Comparison of ENCODE assay signal across 8 cellular contexts in genomic region chr5:55994998-55995914, GRCh38. TPM values are rescaled to one million over a fixed set of nuclear protein-coding genes. Genes with fewer than 3 reads are reported as not detected.
DNase-seq lines count a peak whose midpoint lies in the region; ATAC-seq, FAIRE-seq and TF ChIP-seq lines count a peak whose summit lies in the region.

No MANE protein-coding gene starts in this region.

- H3K27ac ChIP-seq in VCaP, result peak overlapping the region; percentile 94
- H3K27ac ChIP-seq in breast epithelium, result peak overlapping the region; percentile 99
- no peak overlapping the region for H3K27ac ChIP-seq in iPS-20b (ENCODE audit: low read length)
- peak overlapping the region; percentile 94 to 98 for H3K27ac ChIP-seq in small intestine (ENCODE audit: low read depth in 1 of 2, low read length in 1 of 2)

- H3K4me3 ChIP-seq in breast epithelium (peak overlapping the region; percentile 90 to 92 (median 90)), iPS-20b (ENCODE audit: low read length) (peak overlapping the region; percentile 81), small intestine (ENCODE audit: low read depth in 1 of 2, low read length in 2 of 2) (peak overlapping the region; percentile 76 to 80)

- no peak for FAIRE-seq in small intestine (lab: Jason Lieb, UNC)

- H3K9me3 ChIP-seq in breast epithelium (no peaks in the 10 kb centered on the region), iPS-20b (ENCODE audit: insufficient read depth, low read depth, low read length) (no peaks in the 10 kb centered on the region), small intestine (ENCODE audit: control insufficient read depth, low read depth) (no peaks in the 10 kb centered on the region)

- H3K36me3 ChIP-seq in breast epithelium, result no peaks in the 10 kb centered on the region
- no peaks in the 10 kb centered on the region for H3K36me3 ChIP-seq in iPS-20b (ENCODE audit: insufficient read depth, low read depth, low read length)
- no peaks in the 10 kb centered on the region for H3K36me3 ChIP-seq in small intestine (ENCODE audit: control insufficient read depth in 2 of 2, insufficient read depth in 2 of 2, low read length in 2 of 2)

- peak; percentile 89 for TF ChIP-seq POLR2A in breast epithelium (IDR thresholded peaks at IDR 0.05)

- TF ChIP-seq CTCF in VCaP (conservative IDR thresholded peaks at IDR 0.05), result peak; percentile 13; the same call in 1 of the 2 replicates
- peak in 1 of 3 donors; percentile 20 for TF ChIP-seq CTCF in breast epithelium (IDR thresholded peaks at IDR 0.05)

- WGBS in small intestine, 3 donors, result 0 to 1% (median 1%) methylated on average over 50 to 70 of the region's 70 CpGs

- DNase-seq in ACHN (peak; percentile 94), NCI-H2171 treated with DMSO at 0.1 percent for 48 hours (lab: John Stamatoyannopoulos, UW) (peak; percentile 99), breast epithelium (ENCODE audit: low spot score in 2 of 2) (peak; percentile 97 to 98), small intestine (peak; percentile 97)

- H3K27me3 ChIP-seq in breast epithelium (no peaks in the 10 kb centered on the region), iPS-20b (ENCODE audit: insufficient read depth, low read length) (no peaks in the 10 kb centered on the region), small intestine (ENCODE audit: control insufficient read depth in 2 of 2, insufficient read depth in 2 of 2, low read length in 2 of 2) (no peaks in the 10 kb centered on the region)

- peaks cover 0 to 4% of the 10 kb centered on the region in 2 donors for H3K4me1 ChIP-seq in breast epithelium
- H3K4me1 ChIP-seq in iPS-20b (ENCODE audit: insufficient read depth, low read length), result peaks cover 11% of the 10 kb centered on the region
- H3K4me1 ChIP-seq in small intestine (ENCODE audit: control insufficient read depth in 2 of 2, insufficient read depth in 1 of 2, low read depth in 1 of 2, low read length in 1 of 2), result peaks cover 0 to 7% of the 10 kb centered on the region in 2 donors

- peak; percentile 90 for ATAC-seq in GM18873 (IDR thresholded peaks at IDR 0.05; ENCODE audit: low FRiP score, unreplicated experiment)
- peak; percentile 95 for ATAC-seq in HG03135 (IDR thresholded peaks at IDR 0.05; ENCODE audit: unreplicated experiment)

- in situ Hi-C loops in ACHN (cut with HindIII; ENCODE audit: low pct_ligation_motif_present, low pct_unique_long_range_greater_than_20kb, low sequenced_read_pairs), result no loop called here

- intact Hi-C loops in breast epithelium (cut with DNase I; ENCODE audit: low total_unique reads), result no loop called here

- H3K9ac ChIP-seq in iPS-20b (ENCODE audit: low read depth, low read length), result peak overlapping the region; percentile 80; the same call in 1 of the 2 replicates

RNA-seq across cellular contexts. Expression of gene IL6ST, which starts 0.5 kb away (rescaled TPM):
- 100 to 1,000 TPM; 573 to 722 (median 615) TPM for total RNA-seq in breast epithelium
- 10 to 100 TPM in 1 of 3 donors, 1 to 10 TPM in 2; 6.5 to 26.6 (median 6.5) TPM for polyA plus RNA-seq in small intestine
